ENCODE assay signal across 14 cellular contexts in genomic region chr11:579830-580601, GRCh38. TPM values are rescaled to one million over a fixed set of nuclear protein-coding genes. Genes with fewer than 3 reads are reported as not detected.
DNase-seq lines count a peak whose midpoint lies in the region; ATAC-seq and TF ChIP-seq lines count a peak whose summit lies in the region.
"Had no signal": no experiment of that assay in that cellular context is flagged by ENCODE, and none has a peak within 500 bp of the region (broad histone marks: within the 10 kb centered on the region; RNA-seq: fewer than 3 reads in every experiment).

No MANE protein-coding gene starts in this region.

- peaks cover 9% of the 10 kb centered on the region for H3K36me3 Mint-ChIP-seq in activated T-cell treated with anti-CD3 and anti-CD28 coated beads, Interleukin-2, amount 50 U/mL, for 4 hours (ENCODE audit: insufficient read depth)
- peaks cover 3 to 16% of the 10 kb centered on the region in 2 donors for H3K36me3 Mint-ChIP-seq in activated T-cell treated with anti-CD3 and anti-CD28 coated beads, Interleukin-2, amount 50 U/mL, for 72 hours (ENCODE audit: insufficient read depth in 2 of 2)
- peaks cover 19% of the 10 kb centered on the region for H3K36me3 Mint-ChIP-seq in WTC11

- H3K4me3 ChIP-seq in fibroblast of pulmonary artery (replicated peaks; ENCODE audit: low read depth, low read length): no peak overlapping the region
- H3K4me3 ChIP-seq: tibial nerve had no signal

- ATAC-seq in activated T-cell treated with anti-CD3 and anti-CD28 coated beads, Interleukin-2, amount 50 U/mL, for 4 hours: no peak
- no peak for ATAC-seq in activated T-cell treated with anti-CD3 and anti-CD28 coated beads, Interleukin-2, amount 50 U/mL, for 72 hours (replicated peaks in 1 of 2)
- ATAC-seq in WTC11 (no peak), GM21528 (IDR thresholded peaks at IDR 0.05; ENCODE audit: low FRiP score, unreplicated experiment) (no peak)

- H3K27ac Mint-ChIP-seq in activated T-cell treated with anti-CD3 and anti-CD28 coated beads, Interleukin-2, amount 50 U/mL, for 72 hours: no peak overlapping the region
- H3K27ac Mint-ChIP-seq in WTC11: peak overlapping the region; percentile 88; the same call in 1 of the 2 replicates

- POLR2A ChIA-PET in WTC11 (lab: Charles Lee): interaction anchor here (0.7 kb wide), 1 partner anchor 9 kb away, joined by 3 read pairs; no protein-coding TSS in a partner anchor

- TF ChIP-seq CTCF in WTC11 (IDR thresholded peaks at IDR 0.05) (no peak), fibroblast of pulmonary artery (IDR thresholded peaks at IDR 0.05; ENCODE audit: low read length, missing control alignments) (no peak)

- peaks cover 45% of the 10 kb centered on the region for H3K4me1 Mint-ChIP-seq in activated T-cell treated with anti-CD3 and anti-CD28 coated beads, Interleukin-2, amount 50 U/mL, for 4 hours (ENCODE audit: low read depth)
- H3K4me1 Mint-ChIP-seq in activated T-cell treated with anti-CD3 and anti-CD28 coated beads, Interleukin-2, amount 50 U/mL, for 72 hours (ENCODE audit: low read depth): peaks cover 42% of the 10 kb centered on the region
- peaks cover 19% of the 10 kb centered on the region for H3K4me1 Mint-ChIP-seq in WTC11

- DNase-seq in activated T-cell treated with anti-CD3 and anti-CD28 coated beads, Interleukin-2, amount 50 U/mL, for 4 hours: no peak
- DNase-seq in activated T-cell treated with anti-CD3 and anti-CD28 coated beads, Interleukin-2, amount 50 U/mL, for 72 hours: no peak
- no peak for DNase-seq in WTC11 (ENCODE audit: low spot score)
- DNase-seq in fibroblast of pulmonary artery (ENCODE audit: low read depth): peak; percentile 16
- peak; percentile 29 for DNase-seq in renal cortical epithelial cell (ENCODE audit: low read depth)
- DNase-seq in amniotic stem cell (lab: John Stamatoyannopoulos, UW): no peak
- no peak for DNase-seq in NCI-H2196 treated with DMSO at 0.1 percent for 48 hours (lab: John Stamatoyannopoulos, UW; ENCODE audit: unreplicated experiment)
- DNase-seq: activated naive CD4-positive, alpha-beta T cell treated with anti-CD3 and anti-CD28 coated beads, Interleukin-2, amount 10 ng/mL, durations not matched to agents 7 days and 5 days; hippocampal formation; KBM-7; mesendoderm; NCI-H2029 treated with DMSO at 0.1 percent for 48 hours had no signal

- H3K27me3 Mint-ChIP-seq in activated T-cell treated with anti-CD3 and anti-CD28 coated beads, Interleukin-2, amount 50 U/mL, for 4 hours (ENCODE audit: low read depth): peaks cover 1% of the 10 kb centered on the region
- H3K27me3 Mint-ChIP-seq in activated T-cell treated with anti-CD3 and anti-CD28 coated beads, Interleukin-2, amount 50 U/mL, for 72 hours (ENCODE audit: low read depth): peaks cover 2% of the 10 kb centered on the region
- peaks cover 3% of the 10 kb centered on the region for H3K27me3 Mint-ChIP-seq in WTC11 (ENCODE audit: low read depth)

- CTCF ChIA-PET in WTC11 (lab: Charles Lee): no interaction called here

- peak overlapping the region; percentile 22 for H3K4me3 Mint-ChIP-seq in activated T-cell treated with anti-CD3 and anti-CD28 coated beads, Interleukin-2, amount 50 U/mL, for 4 hours
- peak overlapping the region in 1 of 2 donors; percentile 25 for H3K4me3 Mint-ChIP-seq in activated T-cell treated with anti-CD3 and anti-CD28 coated beads, Interleukin-2, amount 50 U/mL, for 72 hours
- H3K4me3 Mint-ChIP-seq in WTC11: no peak overlapping the region

- H3K9me3 Mint-ChIP-seq in activated T-cell treated with anti-CD3 and anti-CD28 coated beads, Interleukin-2, amount 50 U/mL, for 4 hours: no peaks in the 10 kb centered on the region
- no peaks in the 10 kb centered on the region for H3K9me3 Mint-ChIP-seq in activated T-cell treated with anti-CD3 and anti-CD28 coated beads, Interleukin-2, amount 50 U/mL, for 72 hours
- no peaks in the 10 kb centered on the region for H3K9me3 Mint-ChIP-seq in WTC11
- H3K9me3 Mint-ChIP-seq: activated naive CD4-positive, alpha-beta T cell treated with anti-CD3 and anti-CD28 coated beads, Interleukin-2, amount 10 ng/mL, durations not matched to agents 7 days and 5 days had no signal

TF ChIP-seq in WTC11, 78 proteins besides CTCF, POLR2A, EP300 and RAD21:
- peak; percentile 43; the same call in 1 of the 2 replicates for TF ChIP-seq GABPB1 (CRISPR knock-in tag; IDR thresholded peaks at IDR 0.05)
- TF ChIP-seq USF1 (CRISPR knock-in tag; IDR thresholded peaks at IDR 0.05): no peak

RNA-seq across cellular contexts. Expression of gene PHRF1, which starts 3.7 kb away (rescaled TPM):
- 10 to 100 TPM; 57.7 to 59.2 (median 57.7) TPM for total RNA-seq in activated T-cell treated with anti-CD3 and anti-CD28 coated beads, Interleukin-2, amount 50 U/mL, for 4 hours
- 10 to 100 TPM; 29.7 to 31.0 TPM for total RNA-seq in activated T-cell treated with anti-CD3 and anti-CD28 coated beads, Interleukin-2, amount 50 U/mL, for 72 hours
- total RNA-seq in WTC11 (2021): 39.4 to 46.9 TPM (median 40.1 TPM) in 3 replicates
- total RNA-seq in renal cortical epithelial cell: 27.4 and 40.9 TPM in 2 replicates

RNA-seq across cellular contexts. Expression of gene RASSF7, which starts 19.2 kb away (rescaled TPM):
- total RNA-seq in activated T-cell treated with anti-CD3 and anti-CD28 coated beads, Interleukin-2, amount 50 U/mL, for 4 hours: 10 to 100 TPM; 15.1 to 17.4 (median 16.1) TPM
- total RNA-seq in activated T-cell treated with anti-CD3 and anti-CD28 coated beads, Interleukin-2, amount 50 U/mL, for 72 hours: 10 to 100 TPM; 13.5 to 14.2 TPM
- 30.6 to 39.7 TPM (median 32.5 TPM) in 3 replicates for total RNA-seq in WTC11 (2021)
- total RNA-seq in renal cortical epithelial cell: 65.7 and 110 TPM in 2 replicates

RNA-seq across cellular contexts. Expression of gene LMNTD2, which starts 19.5 kb away (rescaled TPM):
- 1 to 10 TPM in 2 of 3 donors, under 1 TPM in 1; 0.71 to 1.3 (median 1.1) TPM for total RNA-seq in activated T-cell treated with anti-CD3 and anti-CD28 coated beads, Interleukin-2, amount 50 U/mL, for 4 hours
- 1 to 10 TPM; 3.1 to 5.5 TPM for total RNA-seq in activated T-cell treated with anti-CD3 and anti-CD28 coated beads, Interleukin-2, amount 50 U/mL, for 72 hours
- 4.0 to 6.0 TPM (median 5.9 TPM) in 3 replicates for total RNA-seq in WTC11 (2021)
- total RNA-seq in renal cortical epithelial cell: 0.69 and 1.7 TPM in 2 replicates

RNA-seq across cellular contexts. Expression of gene IRF7, which starts 35.7 kb away (rescaled TPM):
- 10 to 100 TPM; 16.3 to 26.7 (median 17.7) TPM for total RNA-seq in activated T-cell treated with anti-CD3 and anti-CD28 coated beads, Interleukin-2, amount 50 U/mL, for 4 hours
- 10 to 100 TPM; 46.7 to 95.8 TPM for total RNA-seq in activated T-cell treated with anti-CD3 and anti-CD28 coated beads, Interleukin-2, amount 50 U/mL, for 72 hours
- total RNA-seq in WTC11 (2021): 11.1 to 12.0 TPM (median 11.5 TPM) in 3 replicates
- 17.1 and 23.3 TPM in 2 replicates for total RNA-seq in renal cortical epithelial cell

RNA-seq across cellular contexts. Expression of gene LRRC56, which starts 42.7 kb away (rescaled TPM):
- 1 to 10 TPM; 1.4 to 2.7 (median 1.7) TPM for total RNA-seq in activated T-cell treated with anti-CD3 and anti-CD28 coated beads, Interleukin-2, amount 50 U/mL, for 4 hours
- 1 to 10 TPM; 1.2 to 3.1 TPM for total RNA-seq in activated T-cell treated with anti-CD3 and anti-CD28 coated beads, Interleukin-2, amount 50 U/mL, for 72 hours
- total RNA-seq in WTC11 (2021) (2.3 to 3.4 TPM (median 2.5 TPM) in 3 replicates), renal cortical epithelial cell (0.17 and 2.0 TPM in 2 replicates)

Comparison
In these comparisons a context has a peak if more than half of its experiments do, and no peak if none do; other contexts are left out.
1. DNase-seq: peak in fibroblast of pulmonary artery (single experiment) and renal cortical epithelial cell (single experiment); none in activated T-cell treated with anti-CD3 and anti-CD28 coated beads, Interleukin-2, amount 50 U/mL, for 4 hours (single experiment), activated T-cell treated with anti-CD3 and anti-CD28 coated beads, Interleukin-2, amount 50 U/mL, for 72 hours (0 of 2), WTC11 (single experiment), amniotic stem cell (single experiment) and NCI-H2196 treated with DMSO at 0.1 percent for 48 hours (single experiment).